In genomic region chr2:7450188-7451156, GRCh38 we compare ENCODE assay signal across 13 cellular contexts.
DNase-seq lines count a peak whose midpoint lies in the region; ATAC-seq, FAIRE-seq and TF ChIP-seq lines count a peak whose summit lies in the region.
"Had no signal": no experiment of that assay in that cellular context is flagged by ENCODE, and none has a peak within 500 bp of the region (broad histone marks: within the 10 kb centered on the region; RNA-seq: fewer than 3 reads in every experiment).

No MANE protein-coding gene starts in this region.

- peaks cover 85% of the 10 kb centered on the region for H3K4me1 Mint-ChIP-seq in CD8-positive, alpha-beta T cell (ENCODE audit: low read depth)
- H3K4me1 Mint-ChIP-seq in activated CD4-positive, alpha-beta T cell treated with anti-CD3 and anti-CD28 coated beads, Interleukin-2, amount 10 ng/mL, durations not matched to agents 24 days and 14 days = peaks cover 69% of the 10 kb centered on the region
- peaks cover 73% of the 10 kb centered on the region for H3K4me1 Mint-ChIP-seq in activated naive CD4-positive, alpha-beta T cell treated with anti-CD3 and anti-CD28 coated beads, Interleukin-2, amount 10 ng/mL, durations not matched to agents 7 days and 5 days
- H3K4me1 Mint-ChIP-seq: IgD-negative memory B cell had no signal

- H3K4me3 ChIP-seq in CD8-positive, alpha-beta T cell (ENCODE audit: low read depth, low read length) = no peak overlapping the region
- H3K4me3 ChIP-seq: vagina had no signal

- DNase-seq in CD8-positive, alpha-beta T cell = peak in 4 of 7 experiments; percentile 49 to 80 (median 56)
- DNase-seq in activated CD4-positive, alpha-beta T cell treated with anti-CD3 and anti-CD28 coated beads, Interleukin-2, amount 10 ng/mL, durations not matched to agents 24 days and 14 days = peak; percentile 90
- DNase-seq in activated naive CD4-positive, alpha-beta T cell treated with anti-CD3 and anti-CD28 coated beads, Interleukin-2, amount 10 ng/mL, durations not matched to agents 7 days and 5 days = peak; percentile 63
- peak; percentile 60 to 64 for DNase-seq in stimulated activated CD4-positive, alpha-beta T cell treated with anti-CD3 and anti-CD28 coated beads, Interleukin-15, amount 100 ng/mL, for 48 hours (ENCODE audit: low read depth in 2 of 2)
- DNase-seq in HuH-7.5 (ENCODE audit: low spot score) (no peak), H54 (ENCODE audit: insufficient read length, low spot score) (no peak)
- DNase-seq: NCI-H1417, retina had no signal

- ATAC-seq in CD8-positive, alpha-beta T cell = peak; percentile 80
- ATAC-seq in SK-N-SH treated with all-trans-retinoic acid at 6 μM for 48 hours (no peak), GM18498 (IDR thresholded peaks at IDR 0.05; ENCODE audit: unreplicated experiment) (no peak)

- POLR2A ChIA-PET in CD8-positive, alpha-beta T cell (lab: Charles Lee) = interaction anchor here (0.6 to 3.3 kb wide), 16 partner anchors 9 to 1232 kb away, joined by 3 to 17 read pairs (median 5); partner anchors contain the start of gene ID2

- no peaks in the 10 kb centered on the region for H3K9me3 Mint-ChIP-seq in CD8-positive, alpha-beta T cell
- H3K9me3 Mint-ChIP-seq in activated CD4-positive, alpha-beta T cell treated with anti-CD3 and anti-CD28 coated beads, Interleukin-2, amount 10 ng/mL, durations not matched to agents 24 days and 14 days = peaks cover 14% of the 10 kb centered on the region
- H3K9me3 Mint-ChIP-seq in activated naive CD4-positive, alpha-beta T cell treated with anti-CD3 and anti-CD28 coated beads, Interleukin-2, amount 10 ng/mL, durations not matched to agents 7 days and 5 days = peaks cover 7% of the 10 kb centered on the region
- H3K9me3 Mint-ChIP-seq: IgD-negative memory B cell had no signal

- H3K27me3 Mint-ChIP-seq in CD8-positive, alpha-beta T cell (ENCODE audit: low read depth) = no peaks in the 10 kb centered on the region
- H3K27me3 Mint-ChIP-seq in activated CD4-positive, alpha-beta T cell treated with anti-CD3 and anti-CD28 coated beads, Interleukin-2, amount 10 ng/mL, durations not matched to agents 24 days and 14 days = no peaks in the 10 kb centered on the region
- H3K27me3 Mint-ChIP-seq in activated naive CD4-positive, alpha-beta T cell treated with anti-CD3 and anti-CD28 coated beads, Interleukin-2, amount 10 ng/mL, durations not matched to agents 7 days and 5 days = no peaks in the 10 kb centered on the region
- H3K27me3 Mint-ChIP-seq: IgD-negative memory B cell had no signal

- H3K9me3 ChIP-seq in CD8-positive, alpha-beta T cell (ENCODE audit: low read length) = no peaks in the 10 kb centered on the region
- H3K9me3 ChIP-seq: vagina had no signal

- no peaks in the 10 kb centered on the region for H3K27me3 ChIP-seq in CD8-positive, alpha-beta T cell (ENCODE audit: insufficient read depth, low read length)
- H3K27me3 ChIP-seq: vagina had no signal

- peak overlapping the region; percentile 51 for H3K27ac ChIP-seq in CD8-positive, alpha-beta T cell (ENCODE audit: low read depth, low read length)
- H3K27ac ChIP-seq: vagina had no signal

- peak overlapping the region; percentile 65 for H3K4me3 Mint-ChIP-seq in CD8-positive, alpha-beta T cell
- H3K4me3 Mint-ChIP-seq in activated CD4-positive, alpha-beta T cell treated with anti-CD3 and anti-CD28 coated beads, Interleukin-2, amount 10 ng/mL, durations not matched to agents 24 days and 14 days = peak overlapping the region; percentile 58
- peak overlapping the region; percentile 3 for H3K4me3 Mint-ChIP-seq in activated naive CD4-positive, alpha-beta T cell treated with anti-CD3 and anti-CD28 coated beads, Interleukin-2, amount 10 ng/mL, durations not matched to agents 7 days and 5 days

- H3K27ac Mint-ChIP-seq in CD8-positive, alpha-beta T cell = peak overlapping the region; percentile 98
- peak overlapping the region; percentile 100 for H3K27ac Mint-ChIP-seq in activated CD4-positive, alpha-beta T cell treated with anti-CD3 and anti-CD28 coated beads, Interleukin-2, amount 10 ng/mL, durations not matched to agents 24 days and 14 days
- peak overlapping the region; percentile 94 for H3K27ac Mint-ChIP-seq in activated naive CD4-positive, alpha-beta T cell treated with anti-CD3 and anti-CD28 coated beads, Interleukin-2, amount 10 ng/mL, durations not matched to agents 7 days and 5 days

- H3K36me3 Mint-ChIP-seq in CD8-positive, alpha-beta T cell = peaks cover 2% of the 10 kb centered on the region
- peaks cover 12% of the 10 kb centered on the region for H3K36me3 Mint-ChIP-seq in activated CD4-positive, alpha-beta T cell treated with anti-CD3 and anti-CD28 coated beads, Interleukin-2, amount 10 ng/mL, durations not matched to agents 24 days and 14 days (ENCODE audit: low read depth)
- peaks cover 7% of the 10 kb centered on the region for H3K36me3 Mint-ChIP-seq in activated naive CD4-positive, alpha-beta T cell treated with anti-CD3 and anti-CD28 coated beads, Interleukin-2, amount 10 ng/mL, durations not matched to agents 7 days and 5 days
- H3K36me3 Mint-ChIP-seq: IgD-negative memory B cell had no signal

- H3K4me1 ChIP-seq in CD8-positive, alpha-beta T cell (ENCODE audit: insufficient read depth, low read length) = peaks cover 70% of the 10 kb centered on the region
- H3K4me1 ChIP-seq: vagina had no signal

- FAIRE-seq in H54 (lab: Jason Lieb, UNC) = no peak
- FAIRE-seq: astrocyte had no signal

- H3K36me3 ChIP-seq in CD8-positive, alpha-beta T cell (ENCODE audit: insufficient read depth, low read length) = no peaks in the 10 kb centered on the region
- H3K36me3 ChIP-seq: vagina had no signal

- CTCF ChIA-PET in CD8-positive, alpha-beta T cell (lab: Charles Lee) = interaction anchor here (0.8 to 4.9 kb wide), 7 partner anchors 22 to 275 kb away, joined by 3 to 25 read pairs (median 3); no protein-coding TSS in a partner anchor
- CTCF ChIA-PET in activated naive CD4-positive, alpha-beta T cell treated with anti-CD3 and anti-CD28 coated beads, Interleukin-2, amount 10 ng/mL, durations not matched to agents 7 days and 5 days (lab: Charles Lee) = interaction anchor here (1.3 kb wide), 2 partner anchors 8 to 277 kb away, joined by 3 read pairs; no protein-coding TSS in a partner anchor

- no peak for TF ChIP-seq POLR2A in H54 (IDR thresholded peaks at IDR 0.05; ENCODE audit: low read depth, low read length)

- no peak for TF ChIP-seq CTCF in CD8-positive, alpha-beta T cell (IDR thresholded peaks at IDR 0.05)

- intact Hi-C loops in CD8-positive, alpha-beta T cell (cut with DNase I, micrococcal nuclease) = loop anchor here (1.0 to 5.0 kb wide), 6 partner anchors 14 to 117 kb away; no protein-coding TSS in a partner anchor
- intact Hi-C loops in activated CD4-positive, alpha-beta T cell treated with anti-CD3 and anti-CD28 coated beads, Interleukin-2, amount 10 ng/mL, durations not matched to agents 24 days and 14 days (cut with micrococcal nuclease) = loop anchor here (1.0 to 5.0 kb wide), 11 partner anchors 13 to 1093 kb away; no protein-coding TSS in a partner anchor

TF ChIP-seq in SK-N-SH treated with all-trans-retinoic acid at 6 μM for 48 hours, 23 proteins besides CTCF, POLR2A, EP300 and RAD21:
- TF ChIP-seq PPARA (CRISPR knock-in tag; IDR thresholded peaks at IDR 0.05; ENCODE audit: borderline replicate concordance) (no peak), BACH2 (CRISPR knock-in tag; IDR thresholded peaks at IDR 0.05; ENCODE audit: borderline replicate concordance) (no peak), ZNF8 (CRISPR knock-in tag; IDR thresholded peaks at IDR 0.05) (no peak), CSRNP3 (CRISPR knock-in tag; IDR thresholded peaks at IDR 0.05) (no peak), OSR1 (CRISPR knock-in tag; IDR thresholded peaks at IDR 0.05) (no peak), ARNTL (CRISPR knock-in tag; IDR thresholded peaks at IDR 0.05; ENCODE audit: borderline replicate concordance, low read depth) (no peak), PATZ1 (CRISPR knock-in tag; IDR thresholded peaks at IDR 0.05; ENCODE audit: borderline replicate concordance) (no peak), GLIS3 (CRISPR knock-in tag; IDR thresholded peaks at IDR 0.05) (no peak)

Comparison
In these comparisons a context has a peak if more than half of its experiments do, and no peak if none do; other contexts are left out.
1. DNase-seq: peak in CD8-positive, alpha-beta T cell (4 of 7), activated CD4-positive, alpha-beta T cell treated with anti-CD3 and anti-CD28 coated beads, Interleukin-2, amount 10 ng/mL, durations not matched to agents 24 days and 14 days (single experiment), activated naive CD4-positive, alpha-beta T cell treated with anti-CD3 and anti-CD28 coated beads, Interleukin-2, amount 10 ng/mL, durations not matched to agents 7 days and 5 days (single experiment) and stimulated activated CD4-positive, alpha-beta T cell treated with anti-CD3 and anti-CD28 coated beads, Interleukin-15, amount 100 ng/mL, for 48 hours (2 of 2); none in HuH-7.5 (single experiment) and H54 (single experiment).
2. H3K4me3 Mint-ChIP-seq: peak in every context shown above with its lines; median percentile 65 in CD8-positive, alpha-beta T cell; 58 in activated CD4-positive, alpha-beta T cell treated with anti-CD3 and anti-CD28 coated beads, Interleukin-2, amount 10 ng/mL, durations not matched to agents 24 days and 14 days; 3 in activated naive CD4-positive, alpha-beta T cell treated with anti-CD3 and anti-CD28 coated beads, Interleukin-2, amount 10 ng/mL, durations not matched to agents 7 days and 5 days.
3. Peak in every context shown above with its lines, with median percentiles within 50 percentile points of each other: H3K27ac Mint-ChIP-seq.